ENCODE assay signal across 8 cellular contexts in the genomic region with DNA sequence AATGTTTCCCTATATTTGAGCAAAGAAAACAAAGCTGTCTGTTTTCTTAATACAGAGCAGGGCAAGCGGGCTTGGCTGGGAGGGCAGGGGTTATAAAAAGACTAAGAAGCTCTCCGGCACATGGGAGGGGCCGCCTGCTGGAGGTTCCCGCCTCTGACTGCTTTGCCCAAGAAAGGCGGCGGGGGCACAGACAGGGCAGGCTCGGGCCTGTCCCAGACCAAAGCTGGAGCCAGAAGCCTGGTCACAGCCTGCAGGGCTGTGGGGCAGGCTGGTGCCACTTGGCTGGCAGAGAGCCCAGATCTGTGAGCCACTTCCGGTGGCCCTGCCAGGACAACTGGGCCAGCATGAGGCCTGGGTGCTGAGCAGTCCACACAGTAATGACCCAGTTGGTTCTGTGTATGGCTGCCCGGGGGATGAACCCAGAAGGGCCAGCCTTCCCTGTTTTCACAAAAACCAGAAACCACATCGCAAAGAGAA.
DNase-seq lines count a peak whose midpoint lies in the region; ATAC-seq, FAIRE-seq and TF ChIP-seq lines count a peak whose summit lies in the region.

No MANE protein-coding gene starts in this region.

- WGBS in A549 (ENCODE audit: missing lambda C conversion rate) = 4% methylated on average over 9 of the region's 10 CpGs
- WGBS in ovary, 3 donors = 2 to 7% (median 4%) methylated on average over 10 of the region's 10 CpGs

- TF ChIP-seq CTCF in A549 (IDR thresholded peaks at IDR 0.05) (no peak), GM13977 (IDR thresholded peaks at IDR 0.05; ENCODE audit: extremely low read depth, insufficient read depth, missing control alignments) (no peak), ovary (IDR thresholded peaks at IDR 0.05) (no peak)

- H3K4me1 ChIP-seq in A549 = peaks cover 59% of the 10 kb centered on the region
- peaks cover 20% of the 10 kb centered on the region for H3K4me1 ChIP-seq in ovary (ENCODE audit: insufficient read depth)

- POLR2A ChIA-PET in A549 (lab: Yijun Ruan, JAX) = interaction anchor here (1.0 to 2.4 kb wide), 6 partner anchors 9 to 245 kb away, joined by 3 to 11 read pairs (median 5); a partner anchor contains a TSS

- H3K4me3 Mint-ChIP-seq in activated naive CD8-positive, alpha-beta T cell treated with anti-CD3 and anti-CD28 coated beads for 36 hours = no peak overlapping the region

- no peaks in the 10 kb centered on the region for H3K27me3 Mint-ChIP-seq in activated naive CD8-positive, alpha-beta T cell treated with anti-CD3 and anti-CD28 coated beads for 36 hours

- H3K4me2 ChIP-seq in A549 = peak overlapping the region; percentile 66

- DNase-seq in A549 (ENCODE audit: low read depth in 1 of 2, low spot score in 1 of 2) = peak; percentile 88 to 92
- DNase-seq in GM13977 (ENCODE audit: low spot score) = peak; percentile 50
- DNase-seq in NCI-H2227 (lab: John Stamatoyannopoulos, UW; ENCODE audit: unreplicated experiment) = peak; percentile 42
- DNase-seq in activated naive CD8-positive, alpha-beta T cell treated with anti-CD3 and anti-CD28 coated beads for 36 hours = peak; percentile 22
- peak; percentile 93 for DNase-seq in Right ventricle myocardium superior
- peak; percentile 69 to 82 (median 74) for DNase-seq in ovary

- intact Hi-C loops in Right ventricle myocardium superior (cut with DNase I) = no loop called here
- intact Hi-C loops in ovary (cut with DNase I) = loop anchor here in 1 of 4 donors (5.0 kb wide), 1 partner anchor 85 kb away; no protein-coding TSS in a partner anchor

- H3K9me3 Mint-ChIP-seq in activated naive CD8-positive, alpha-beta T cell treated with anti-CD3 and anti-CD28 coated beads for 36 hours = no peaks in the 10 kb centered on the region

- H3K9me3 ChIP-seq in A549 (no peaks in the 10 kb centered on the region), ovary (no peaks in the 10 kb centered on the region)

- FAIRE-seq in A549 (lab: Jason Lieb, UNC) = no peak

- H3K27ac ChIP-seq in A549 (peak overlapping the region; percentile 88 to 89), ovary (peak overlapping the region; percentile 77 to 89)

- in situ Hi-C loops in GM13977 (cut with MboI; ENCODE audit: low pct_unique_long_range_greater_than_20kb, low sequenced_read_pairs, unreplicated experiment) = no loop called here

- peak; percentile 83 to 92 for ATAC-seq in A549
- ATAC-seq in Right ventricle myocardium superior (ENCODE audit: poor library complexity) = peak; percentile 97
- ATAC-seq in HG02623 (IDR thresholded peaks at IDR 0.05; ENCODE audit: unreplicated experiment) = no peak
- no peak for ATAC-seq in GM21423 (IDR thresholded peaks at IDR 0.05; ENCODE audit: unreplicated experiment)

- no peak overlapping the region for H3K27ac Mint-ChIP-seq in activated naive CD8-positive, alpha-beta T cell treated with anti-CD3 and anti-CD28 coated beads for 36 hours

- H3K4me3 ChIP-seq in A549 = no peak overlapping the region
- H3K4me3 ChIP-seq in ovary = no peak overlapping the region

- no peaks in the 10 kb centered on the region for H3K36me3 Mint-ChIP-seq in activated naive CD8-positive, alpha-beta T cell treated with anti-CD3 and anti-CD28 coated beads for 36 hours

- peaks cover 16% of the 10 kb centered on the region for H3K4me1 Mint-ChIP-seq in activated naive CD8-positive, alpha-beta T cell treated with anti-CD3 and anti-CD28 coated beads for 36 hours

- TF ChIP-seq POLR2A in A549 (IDR thresholded peaks at IDR 0.05; ENCODE audit: low read length) = 0 out of 2 replicates have a peak, but pooled peaks have one; percentile 13
- no peak for TF ChIP-seq POLR2A in ovary (IDR thresholded peaks at IDR 0.05)

- TF ChIP-seq EP300 in A549 (IDR thresholded peaks at IDR 0.05) (no peak; a peak in 1 of 5 replicates), ovary (IDR thresholded peaks at IDR 0.05) (no peak)

- TF ChIP-seq RAD21 in A549 (conservative IDR thresholded peaks at IDR 0.05 in 1 of 2, IDR thresholded peaks at IDR 0.05 in 1 of 2) = peak in 1 of 2 experiments; percentile 32; a peak in 2 of 5 replicates

- CTCF ChIA-PET in A549 (lab: Yijun Ruan, JAX) = interaction anchor here (0.6 to 2.3 kb wide), 5 partner anchors 9 to 316 kb away, joined by 3 to 8 read pairs (median 3); no protein-coding TSS in a partner anchor

- no peaks in the 10 kb centered on the region for H3K36me3 ChIP-seq in ovary

- no peaks in the 10 kb centered on the region for H3K27me3 ChIP-seq in ovary

TF ChIP-seq in A549, 52 proteins besides CTCF, POLR2A, EP300 and RAD21 (continues in another document):
- TF ChIP-seq, protein P1, sequence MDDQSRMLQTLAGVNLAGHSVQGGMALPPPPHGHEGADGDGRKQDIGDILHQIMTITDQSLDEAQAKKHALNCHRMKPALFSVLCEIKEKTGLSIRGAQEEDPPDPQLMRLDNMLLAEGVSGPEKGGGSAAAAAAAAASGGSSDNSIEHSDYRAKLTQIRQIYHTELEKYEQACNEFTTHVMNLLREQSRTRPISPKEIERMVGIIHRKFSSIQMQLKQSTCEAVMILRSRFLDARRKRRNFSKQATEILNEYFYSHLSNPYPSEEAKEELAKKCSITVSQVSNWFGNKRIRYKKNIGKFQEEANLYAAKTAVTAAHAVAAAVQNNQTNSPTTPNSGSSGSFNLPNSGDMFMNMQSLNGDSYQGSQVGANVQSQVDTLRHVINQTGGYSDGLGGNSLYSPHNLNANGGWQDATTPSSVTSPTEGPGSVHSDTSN (IDR thresholded peaks at IDR 0.05) = no peak
- TF ChIP-seq NR3C1 (IDR thresholded peaks at IDR 0.05) = no peak
- no peak for TF ChIP-seq ZNF302 (CRISPR knock-in tag; IDR thresholded peaks at IDR 0.05)
- TF ChIP-seq RCOR1 (IDR thresholded peaks at IDR 0.05; ENCODE audit: low read depth, low read length) = no peak
- no peak for TF ChIP-seq KDM1A (IDR thresholded peaks at IDR 0.05; ENCODE audit: low read depth)
- TF ChIP-seq NFE2L2 (conservative IDR thresholded peaks at IDR 0.05; ENCODE audit: low read length) = no peak
- no peak for TF ChIP-seq ZFP36 (IDR thresholded peaks at IDR 0.05; ENCODE audit: borderline replicate concordance, partially characterized antibody)
- TF ChIP-seq EHF (CRISPR knock-in tag; IDR thresholded peaks at IDR 0.05) = no peak; the same call in 1 of the 2 replicates
- no peak for TF ChIP-seq RFX5 (IDR thresholded peaks at IDR 0.05)
- TF ChIP-seq HEYL (CRISPR knock-in tag; IDR thresholded peaks at IDR 0.05) = no peak
- TF ChIP-seq MAFK (IDR thresholded peaks at IDR 0.05; ENCODE audit: partially characterized antibody) = no peak
- TF ChIP-seq, protein P2, sequence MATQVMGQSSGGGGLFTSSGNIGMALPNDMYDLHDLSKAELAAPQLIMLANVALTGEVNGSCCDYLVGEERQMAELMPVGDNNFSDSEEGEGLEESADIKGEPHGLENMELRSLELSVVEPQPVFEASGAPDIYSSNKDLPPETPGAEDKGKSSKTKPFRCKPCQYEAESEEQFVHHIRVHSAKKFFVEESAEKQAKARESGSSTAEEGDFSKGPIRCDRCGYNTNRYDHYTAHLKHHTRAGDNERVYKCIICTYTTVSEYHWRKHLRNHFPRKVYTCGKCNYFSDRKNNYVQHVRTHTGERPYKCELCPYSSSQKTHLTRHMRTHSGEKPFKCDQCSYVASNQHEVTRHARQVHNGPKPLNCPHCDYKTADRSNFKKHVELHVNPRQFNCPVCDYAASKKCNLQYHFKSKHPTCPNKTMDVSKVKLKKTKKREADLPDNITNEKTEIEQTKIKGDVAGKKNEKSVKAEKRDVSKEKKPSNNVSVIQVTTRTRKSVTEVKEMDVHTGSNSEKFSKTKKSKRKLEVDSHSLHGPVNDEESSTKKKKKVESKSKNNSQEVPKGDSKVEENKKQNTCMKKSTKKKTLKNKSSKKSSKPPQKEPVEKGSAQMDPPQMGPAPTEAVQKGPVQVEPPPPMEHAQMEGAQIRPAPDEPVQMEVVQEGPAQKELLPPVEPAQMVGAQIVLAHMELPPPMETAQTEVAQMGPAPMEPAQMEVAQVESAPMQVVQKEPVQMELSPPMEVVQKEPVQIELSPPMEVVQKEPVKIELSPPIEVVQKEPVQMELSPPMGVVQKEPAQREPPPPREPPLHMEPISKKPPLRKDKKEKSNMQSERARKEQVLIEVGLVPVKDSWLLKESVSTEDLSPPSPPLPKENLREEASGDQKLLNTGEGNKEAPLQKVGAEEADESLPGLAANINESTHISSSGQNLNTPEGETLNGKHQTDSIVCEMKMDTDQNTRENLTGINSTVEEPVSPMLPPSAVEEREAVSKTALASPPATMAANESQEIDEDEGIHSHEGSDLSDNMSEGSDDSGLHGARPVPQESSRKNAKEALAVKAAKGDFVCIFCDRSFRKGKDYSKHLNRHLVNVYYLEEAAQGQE (IDR thresholded peaks at IDR 0.05) = no peak
- no peak for TF ChIP-seq KDM5A (IDR thresholded peaks at IDR 0.05)
- no peak; the same call in 1 of the 2 replicates for TF ChIP-seq GATA3 (IDR thresholded peaks at IDR 0.05; ENCODE audit: borderline replicate concordance)
- TF ChIP-seq CBX2 (IDR thresholded peaks at IDR 0.05; ENCODE audit: borderline replicate concordance, low read depth) = no peak
- TF ChIP-seq POLR2AphosphoS2 (conservative IDR thresholded peaks at IDR 0.05; ENCODE audit: low read length) = no peak
- TF ChIP-seq EHMT2 (IDR thresholded peaks at IDR 0.05; ENCODE audit: low read depth) = no peak
- no peak for TF ChIP-seq TFCP2L1 (CRISPR knock-in tag; IDR thresholded peaks at IDR 0.05)
- peak; percentile 80; the same call in 1 of the 2 replicates for TF ChIP-seq HOXB5 (CRISPR knock-in tag; IDR thresholded peaks at IDR 0.05)
- TF ChIP-seq HDAC2 (IDR thresholded peaks at IDR 0.05) = no peak
- TF ChIP-seq, protein P3, sequence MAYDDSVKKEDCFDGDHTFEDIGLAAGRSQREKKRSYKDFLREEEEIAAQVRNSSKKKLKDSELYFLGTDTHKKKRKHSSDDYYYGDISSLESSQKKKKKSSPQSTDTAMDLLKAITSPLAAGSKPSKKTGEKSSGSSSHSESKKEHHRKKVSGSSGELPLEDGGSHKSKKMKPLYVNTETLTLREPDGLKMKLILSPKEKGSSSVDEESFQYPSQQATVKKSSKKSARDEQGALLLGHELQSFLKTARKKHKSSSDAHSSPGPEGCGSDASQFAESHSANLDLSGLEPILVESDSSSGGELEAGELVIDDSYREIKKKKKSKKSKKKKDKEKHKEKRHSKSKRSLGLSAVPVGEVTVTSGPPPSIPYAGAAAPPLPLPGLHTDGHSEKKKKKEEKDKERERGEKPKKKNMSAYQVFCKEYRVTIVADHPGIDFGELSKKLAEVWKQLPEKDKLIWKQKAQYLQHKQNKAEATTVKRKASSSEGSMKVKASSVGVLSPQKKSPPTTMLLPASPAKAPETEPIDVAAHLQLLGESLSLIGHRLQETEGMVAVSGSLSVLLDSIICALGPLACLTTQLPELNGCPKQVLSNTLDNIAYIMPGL (CRISPR knock-in tag; IDR thresholded peaks at IDR 0.05; ENCODE audit: borderline replicate concordance) = no peak
- TF ChIP-seq RNF2 (IDR thresholded peaks at IDR 0.05; ENCODE audit: borderline replicate concordance, low read depth) = no peak
- no peak for TF ChIP-seq CHD4 (IDR thresholded peaks at IDR 0.05; ENCODE audit: borderline replicate concordance)
- no peak for TF ChIP-seq ZC3H11A (IDR thresholded peaks at IDR 0.05)

Comparison
In these comparisons a context has a peak if more than half of its experiments do, and no peak if none do; other contexts are left out.
1. ATAC-seq: peak in A549 (2 of 2) and Right ventricle myocardium superior (single experiment); none in HG02623 (single experiment) and GM21423 (single experiment).
2. DNase-seq: peak in every context shown above with its lines; median percentile 93 in Right ventricle myocardium superior; 90 in A549; 74 in ovary; 50 in GM13977; 42 in NCI-H2227; 22 in activated naive CD8-positive, alpha-beta T cell treated with anti-CD3 and anti-CD28 coated beads for 36 hours.